15 cellular contexts compared by ENCODE assay signal in the genomic region with DNA sequence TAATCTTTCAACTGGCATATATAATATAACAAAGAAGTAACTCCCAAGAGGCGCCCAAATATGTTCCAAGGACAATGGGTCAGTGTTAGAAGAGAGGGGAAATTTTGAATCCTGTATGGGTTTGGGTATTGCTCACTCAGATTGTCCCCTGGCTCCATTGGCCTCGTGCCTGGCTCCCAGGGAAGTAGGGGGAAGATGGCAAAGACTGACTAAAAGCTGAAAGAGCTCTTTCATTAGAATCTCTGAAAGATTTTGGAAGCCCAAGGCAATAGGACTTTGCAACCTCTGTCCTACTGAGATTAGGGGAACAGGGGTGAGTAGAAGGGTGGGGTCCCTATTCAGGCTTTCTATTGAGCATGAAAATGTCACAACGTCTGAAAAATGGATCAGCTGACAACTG.
A peak's percentile ranks its signal among the peaks of the same experiment; 100 is the strongest.
DNase-seq lines count a peak whose midpoint lies in the region; ATAC-seq and TF ChIP-seq lines count a peak whose summit lies in the region.
"Had no signal": no experiment of that assay in that cellular context is flagged by ENCODE, and none has a peak within 500 bp of the region (broad histone marks: within the 10 kb centered on the region; RNA-seq: fewer than 3 reads in every experiment).

No MANE protein-coding gene starts in this region.

- no peaks in the 10 kb centered on the region for H3K27me3 Mint-ChIP-seq in T-helper 17 cell
- H3K27me3 Mint-ChIP-seq: CD4-positive, CD25-positive, alpha-beta regulatory T cell had no signal

- H3K36me3 ChIP-seq in right atrium auricular region, result no peaks in the 10 kb centered on the region
- H3K36me3 ChIP-seq: BE2C had no signal

- H3K27ac ChIP-seq in right atrium auricular region, result no peak overlapping the region
- H3K27ac ChIP-seq: HL-60 had no signal

- TF ChIP-seq CTCF in right atrium auricular region (IDR thresholded peaks at IDR 0.05), result no peak

- DNase-seq in Right ventricle myocardium superior (peak; percentile 70), right atrium auricular region (ENCODE audit: low spot score) (no peak), epidermal melanocyte (ENCODE audit: insufficient read length, low spot score) (peak; percentile 34), left ventricle myocardium superior (peak; percentile 42), A172 (ENCODE audit: low spot score) (no peak), T-helper 17 cell (no peak), GM19238 (ENCODE audit: insufficient read length, low spot score) (no peak)
- DNase-seq: ACHN; BE2C; Caco-2; CD4-positive, CD25-positive, alpha-beta regulatory T cell; CD8-positive, alpha-beta memory T cell; GDM1; H9 had no signal

- no peak overlapping the region for H3K27ac Mint-ChIP-seq in T-helper 17 cell
- H3K27ac Mint-ChIP-seq: CD4-positive, CD25-positive, alpha-beta regulatory T cell; CD8-positive, alpha-beta memory T cell; H9 had no signal

- H3K4me1 ChIP-seq in right atrium auricular region, result no peaks in the 10 kb centered on the region
- H3K4me1 ChIP-seq: BE2C, Caco-2 had no signal

- H3K27me3 ChIP-seq in right atrium auricular region, result no peaks in the 10 kb centered on the region
- H3K27me3 ChIP-seq: BE2C had no signal

- H3K4me3 Mint-ChIP-seq in T-helper 17 cell, result no peak overlapping the region
- H3K4me3 Mint-ChIP-seq: CD4-positive, CD25-positive, alpha-beta regulatory T cell; CD8-positive, alpha-beta memory T cell; H9 had no signal

- H3K4me1 Mint-ChIP-seq in T-helper 17 cell, result no peaks in the 10 kb centered on the region
- H3K4me1 Mint-ChIP-seq: CD4-positive, CD25-positive, alpha-beta regulatory T cell; CD8-positive, alpha-beta memory T cell; H9 had no signal

- peak; percentile 71 for ATAC-seq in Right ventricle myocardium superior (ENCODE audit: poor library complexity)
- ATAC-seq in left ventricle myocardium superior, result peak; percentile 55
- ATAC-seq in T-helper 17 cell, result no peak

- H3K9me3 ChIP-seq in right atrium auricular region, result no peaks in the 10 kb centered on the region
- no peaks in the 10 kb centered on the region for H3K9me3 ChIP-seq in T-helper 17 cell (ENCODE audit: control insufficient read depth, low read length, poor library complexity, severe bottlenecking)
- H3K9me3 ChIP-seq: BE2C, Caco-2 had no signal

- intact Hi-C loops in Right ventricle myocardium superior (cut with DNase I), result no loop called here
- intact Hi-C loops in left ventricle myocardium superior (cut with micrococcal nuclease), result no loop called here

- H3K4me3 ChIP-seq in right atrium auricular region, result no peak overlapping the region

- H3K36me3 Mint-ChIP-seq in T-helper 17 cell (ENCODE audit: low read depth), result no peaks in the 10 kb centered on the region
- H3K36me3 Mint-ChIP-seq: CD4-positive, CD25-positive, alpha-beta regulatory T cell; CD8-positive, alpha-beta memory T cell had no signal

Comparison
In these comparisons a context has a peak if more than half of its experiments do, and no peak if none do; other contexts are left out.
1. DNase-seq: peak in Right ventricle myocardium superior (single experiment), epidermal melanocyte (single experiment) and left ventricle myocardium superior (single experiment); none in right atrium auricular region (single experiment), A172 (single experiment), T-helper 17 cell (0 of 3) and GM19238 (single experiment).